ENCODE assay signal across 1 cellular context in genomic region chr10:101216631-101217425, GRCh38.
TF ChIP-seq lines count a peak whose summit lies in the region.

No MANE protein-coding gene starts in this region.

TF ChIP-seq in A549, 52 proteins besides CTCF, POLR2A, EP300 and RAD21:
- TF ChIP-seq HDAC2 (IDR thresholded peaks at IDR 0.05) (no peak), KDM5A (IDR thresholded peaks at IDR 0.05) (no peak), HMGXB4 (CRISPR knock-in tag; IDR thresholded peaks at IDR 0.05; ENCODE audit: borderline replicate concordance) (no peak), NFE2L2 (conservative IDR thresholded peaks at IDR 0.05; ENCODE audit: low read length) (no peak), RNF2 (IDR thresholded peaks at IDR 0.05; ENCODE audit: borderline replicate concordance, low read depth) (no peak), EHMT2 (IDR thresholded peaks at IDR 0.05; ENCODE audit: low read depth) (no peak), NR3C1 (IDR thresholded peaks at IDR 0.05) (no peak), SREBF2 (IDR thresholded peaks at IDR 0.05) (no peak), JUNB (IDR thresholded peaks at IDR 0.05) (no peak), BCL3 (IDR thresholded peaks at IDR 0.05) (no peak), CHD4 (IDR thresholded peaks at IDR 0.05; ENCODE audit: borderline replicate concordance) (no peak), PBX3 (IDR thresholded peaks at IDR 0.05) (no peak), PHF8 (IDR thresholded peaks at IDR 0.05; ENCODE audit: borderline replicate concordance, low read depth) (no peak)
- TF ChIP-seq, protein P1, sequence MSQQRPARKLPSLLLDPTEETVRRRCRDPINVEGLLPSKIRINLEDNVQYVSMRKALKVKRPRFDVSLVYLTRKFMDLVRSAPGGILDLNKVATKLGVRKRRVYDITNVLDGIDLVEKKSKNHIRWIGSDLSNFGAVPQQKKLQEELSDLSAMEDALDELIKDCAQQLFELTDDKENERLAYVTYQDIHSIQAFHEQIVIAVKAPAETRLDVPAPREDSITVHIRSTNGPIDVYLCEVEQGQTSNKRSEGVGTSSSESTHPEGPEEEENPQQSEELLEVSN (IDR thresholded peaks at IDR 0.05; ENCODE audit: borderline replicate concordance, low read depth), result no peak
